ENCODE assay signal across 13 cellular contexts in genomic region chr1:74812180-74812541, GRCh38.
DNase-seq lines count a peak whose midpoint lies in the region; ATAC-seq and TF ChIP-seq lines count a peak whose summit lies in the region.
"Had no signal": no experiment of that assay in that cellular context is flagged by ENCODE, and none has a peak within 500 bp of the region (broad histone marks: within the 10 kb centered on the region; RNA-seq: fewer than 3 reads in every experiment).

No MANE protein-coding gene starts in this region.

- H3K27me3 ChIP-seq in tibial artery, result no peaks in the 10 kb centered on the region
- H3K27me3 ChIP-seq: neural progenitor cell had no signal

- TF ChIP-seq CTCF in tibial artery (IDR thresholded peaks at IDR 0.05), result no peak

- DNase-seq in activated T-cell treated with anti-CD3 and anti-CD28 coated beads, Interleukin-2, amount 50 U/mL, for 48 hours, result no peak
- DNase-seq in cardiac septum (ENCODE audit: low spot score), result no peak
- no peak for DNase-seq in tibial artery
- no peak for DNase-seq in NCI-H2196 (lab: John Stamatoyannopoulos, UW; ENCODE audit: unreplicated experiment)
- DNase-seq: activated CD4-positive, alpha-beta T cell treated with anti-CD3 and anti-CD28 coated beads for 4 hours; CD4-positive, CD25-positive, alpha-beta regulatory T cell; kidney glomerular epithelial cell; NCI-H2227 treated with DMSO at 0.1 percent for 48 hours had no signal

- H3K4me1 ChIP-seq in tibial artery, result no peaks in the 10 kb centered on the region
- H3K4me1 ChIP-seq: neural progenitor cell had no signal

- intact Hi-C loops in cardiac septum (cut with DNase I), result no loop called here
- intact Hi-C loops in tibial artery (cut with DNase I; ENCODE audit: low total_unique reads), result no loop called here

- ATAC-seq in GM18519 (IDR thresholded peaks at IDR 0.05; ENCODE audit: low FRiP score, unreplicated experiment) (peak; percentile 94), GM21367 (IDR thresholded peaks at IDR 0.05; ENCODE audit: unreplicated experiment) (peak; percentile 95), HG02970 (IDR thresholded peaks at IDR 0.05; ENCODE audit: low FRiP score, unreplicated experiment) (peak; percentile 93), HG03575 (IDR thresholded peaks at IDR 0.05; ENCODE audit: extremely low read depth, insufficient number of reproducible peaks, low FRiP score, unreplicated experiment) (peak; percentile 94)

- no peaks in the 10 kb centered on the region for H3K9me3 ChIP-seq in tibial artery

- H3K27ac ChIP-seq in tibial artery, result no peak overlapping the region
- H3K27ac ChIP-seq: neural progenitor cell had no signal

- no peaks in the 10 kb centered on the region for H3K36me3 ChIP-seq in tibial artery
- H3K36me3 ChIP-seq: neural progenitor cell had no signal

- H3K4me3 ChIP-seq in tibial artery, result no peak overlapping the region
- H3K4me3 ChIP-seq: neural progenitor cell had no signal
